10 cellular contexts compared by ENCODE assay signal in genomic region chr2:172288603-172289002, GRCh38.
A peak's percentile ranks its signal among the peaks of the same experiment; 100 is the strongest.
DNase-seq lines count a peak whose midpoint lies in the region; ATAC-seq and TF ChIP-seq lines count a peak whose summit lies in the region.
"Had no signal": no experiment of that assay in that cellular context is flagged by ENCODE, and none has a peak within 500 bp of the region (broad histone marks: within the 10 kb centered on the region; RNA-seq: fewer than 3 reads in every experiment).

No MANE protein-coding gene starts in this region.

- peak; percentile 38 to 75 (median 56) for ATAC-seq in T-cell (replicated peaks in 1 of 4)
- peak; percentile 71 for ATAC-seq in stimulated activated naive CD8-positive, alpha-beta T cell treated with anti-CD3 and anti-CD28 coated beads, Interleukin-15, amount 100 ng/mL, for 72 hours
- no peak for ATAC-seq in WTC11

- H3K36me3 Mint-ChIP-seq in T-cell (no peaks in the 10 kb centered on the region), WTC11 (no peaks in the 10 kb centered on the region)
- H3K36me3 Mint-ChIP-seq: memory B cell had no signal

- POLR2A ChIA-PET in T-cell (lab: Charles Lee) (no interaction called here), WTC11 (lab: Charles Lee) (no interaction called here)

- H3K4me1 Mint-ChIP-seq in T-cell, result peaks cover 31 to 38% (median 33%) of the 10 kb centered on the region in 3 donors
- H3K4me1 Mint-ChIP-seq in stimulated activated naive CD8-positive, alpha-beta T cell treated with anti-CD3 and anti-CD28 coated beads, Interleukin-15, amount 100 ng/mL, for 72 hours, result peaks cover 18% of the 10 kb centered on the region
- peaks cover 23% of the 10 kb centered on the region for H3K4me1 Mint-ChIP-seq in WTC11
- H3K4me1 Mint-ChIP-seq: memory B cell had no signal

- H3K27ac Mint-ChIP-seq in T-cell (no peak overlapping the region), WTC11 (no peak overlapping the region)
- H3K27ac Mint-ChIP-seq in stimulated activated naive CD8-positive, alpha-beta T cell treated with anti-CD3 and anti-CD28 coated beads, Interleukin-15, amount 100 ng/mL, for 72 hours, result no peak overlapping the region
- H3K27ac Mint-ChIP-seq: memory B cell had no signal

- no peak overlapping the region for H3K4me3 Mint-ChIP-seq in T-cell
- no peak overlapping the region for H3K4me3 Mint-ChIP-seq in stimulated activated naive CD8-positive, alpha-beta T cell treated with anti-CD3 and anti-CD28 coated beads, Interleukin-15, amount 100 ng/mL, for 72 hours
- no peak overlapping the region for H3K4me3 Mint-ChIP-seq in WTC11
- H3K4me3 Mint-ChIP-seq: memory B cell had no signal

- H3K9me3 Mint-ChIP-seq in T-cell (peaks cover 0 to 5% (median 0%) of the 10 kb centered on the region in 3 donors), WTC11 (peaks cover 12% of the 10 kb centered on the region)
- peaks cover 0 to 9% of the 10 kb centered on the region in 2 donors for H3K9me3 Mint-ChIP-seq in stimulated activated naive CD8-positive, alpha-beta T cell treated with anti-CD3 and anti-CD28 coated beads, Interleukin-15, amount 100 ng/mL, for 72 hours
- H3K9me3 Mint-ChIP-seq: memory B cell had no signal

- CTCF ChIA-PET in T-cell (lab: Charles Lee), result no interaction called here
- CTCF ChIA-PET in WTC11 (lab: Charles Lee), result no interaction called here

- DNase-seq in activated CD8-positive, alpha-beta memory T cell treated with anti-CD3 and anti-CD28 coated beads for 1 hour (ENCODE audit: extremely low read depth in 1 of 2, low read depth in 1 of 2), result peak; percentile 14 to 24
- no peak for DNase-seq in activated CD8-positive, alpha-beta memory T cell treated with anti-CD3 and anti-CD28 coated beads for 24 hours
- DNase-seq in T-cell, result peak; percentile 10 to 63 (median 46)
- DNase-seq in effector CD8-positive, alpha-beta T cell (lab: John Stamatoyannopoulos, UW), result peak; percentile 13
- peak; percentile 33 to 55 for DNase-seq in stimulated activated naive CD8-positive, alpha-beta T cell treated with anti-CD3 and anti-CD28 coated beads, Interleukin-15, amount 100 ng/mL, for 72 hours
- no peak for DNase-seq in WTC11 (ENCODE audit: low spot score)
- no peak for DNase-seq in SK-N-DZ (ENCODE audit: low spot score)
- no peak for DNase-seq in NCI-H2107 treated with DMSO at 0.1 percent for 48 hours (lab: John Stamatoyannopoulos, UW; ENCODE audit: unreplicated experiment)
- DNase-seq: esophagus squamous epithelium had no signal

- no peak for TF ChIP-seq CTCF in WTC11 (IDR thresholded peaks at IDR 0.05)

- H3K27me3 Mint-ChIP-seq in T-cell (no peaks in the 10 kb centered on the region), WTC11 (ENCODE audit: low read depth) (peaks cover 4% of the 10 kb centered on the region; the same call in 1 of the 2 replicates)
- no peaks in the 10 kb centered on the region for H3K27me3 Mint-ChIP-seq in stimulated activated naive CD8-positive, alpha-beta T cell treated with anti-CD3 and anti-CD28 coated beads, Interleukin-15, amount 100 ng/mL, for 72 hours

TF ChIP-seq in WTC11, 78 proteins besides CTCF, POLR2A, EP300 and RAD21:
- no peak for TF ChIP-seq NR3C1 (CRISPR knock-in tag; conservative IDR thresholded peaks at IDR 0.05; ENCODE audit: low read depth)
- TF ChIP-seq ZNF232 (CRISPR knock-in tag; IDR thresholded peaks at IDR 0.05), result no peak
- no peak for TF ChIP-seq ZNF671 (CRISPR knock-in tag; IDR thresholded peaks at IDR 0.05)
TF ChIP-seq in WTC11: peak in this region for 0.

Comparison
In these comparisons a context has a peak if more than half of its experiments do, and no peak if none do; other contexts are left out.
1. DNase-seq: peak in activated CD8-positive, alpha-beta memory T cell treated with anti-CD3 and anti-CD28 coated beads for 1 hour (2 of 2), T-cell (34 of 34), effector CD8-positive, alpha-beta T cell (single experiment) and stimulated activated naive CD8-positive, alpha-beta T cell treated with anti-CD3 and anti-CD28 coated beads, Interleukin-15, amount 100 ng/mL, for 72 hours (2 of 2); none in activated CD8-positive, alpha-beta memory T cell treated with anti-CD3 and anti-CD28 coated beads for 24 hours (single experiment), WTC11 (single experiment), SK-N-DZ (single experiment) and NCI-H2107 treated with DMSO at 0.1 percent for 48 hours (single experiment).